Comparison of ENCODE assay signal across 22 cellular contexts in the genomic region with DNA sequence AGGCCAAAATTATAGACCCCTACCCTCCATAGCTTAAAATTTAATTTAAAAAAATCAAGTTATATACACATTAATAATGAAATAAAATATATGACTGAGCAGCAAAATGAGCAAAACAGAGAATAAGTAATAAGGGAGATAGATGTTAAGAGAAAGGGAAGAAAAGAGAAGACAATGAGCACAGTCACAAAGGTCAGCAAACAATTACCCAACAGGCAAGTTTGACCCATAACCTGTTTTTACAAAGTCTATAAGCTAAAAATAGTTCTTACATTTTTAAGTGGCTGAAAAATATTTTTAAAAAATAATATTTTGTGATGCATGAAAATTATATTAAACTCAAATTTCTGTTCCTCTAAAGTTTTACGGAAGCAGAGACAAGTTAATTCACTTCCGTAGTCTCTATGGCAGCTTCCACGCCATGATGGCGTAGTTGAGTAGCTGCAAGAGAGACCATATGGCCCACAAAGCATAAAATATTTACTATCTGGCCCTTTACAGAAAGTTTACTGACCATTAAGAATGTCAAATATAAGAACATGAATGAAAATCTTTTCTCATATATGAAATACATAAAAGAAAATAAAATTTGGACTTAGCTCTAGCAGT.
"Had no signal": no experiment of that assay in that cellular context is flagged by ENCODE, and none has a peak within 500 bp of the region (broad histone marks: within the 10 kb centered on the region; RNA-seq: fewer than 3 reads in every experiment).

No MANE protein-coding gene starts in this region.

- H3K9me3 Mint-ChIP-seq: endodermal cell; natural killer cell; neural crest cell; stimulated activated effector memory CD8-positive, alpha-beta T cell treated with anti-CD3 and anti-CD28 coated beads, Interleukin-12 subunit alpha, Interleukin-12 subunit beta, amount 100 ng/mL, for 72 hours; type B pancreatic cell had no signal

- H3K27me3 ChIP-seq: pancreas, suprapubic skin, thyroid gland had no signal

- H3K9me3 ChIP-seq: mucosa of descending colon, pancreas, suprapubic skin, thyroid gland had no signal

- H3K36me3 ChIP-seq: pancreas, thyroid gland had no signal

- H3K36me3 Mint-ChIP-seq: natural killer cell, type B pancreatic cell had no signal

- H3K4me3 ChIP-seq: coronary artery, mucosa of descending colon, pancreas, suprapubic skin, thyroid gland had no signal

- H3K27ac Mint-ChIP-seq: natural killer cell; progenitor cell of endocrine pancreas; stimulated activated effector memory CD8-positive, alpha-beta T cell treated with anti-CD3 and anti-CD28 coated beads, Interleukin-12 subunit alpha, Interleukin-12 subunit beta, amount 100 ng/mL, for 72 hours; type B pancreatic cell had no signal

- H3K27ac ChIP-seq: coronary artery, pancreas, suprapubic skin, thyroid gland had no signal

- H3K4me3 Mint-ChIP-seq: endodermal cell; natural killer cell; neural crest cell; stimulated activated effector memory CD8-positive, alpha-beta T cell treated with anti-CD3 and anti-CD28 coated beads, Interleukin-12 subunit alpha, Interleukin-12 subunit beta, amount 100 ng/mL, for 72 hours; type B pancreatic cell had no signal

- ATAC-seq: left colon; mucosa of descending colon; natural killer cell; pancreas; right cardiac atrium; stimulated activated effector memory CD8-positive, alpha-beta T cell treated with anti-CD3 and anti-CD28 coated beads, Interleukin-12 subunit alpha, Interleukin-12 subunit beta, amount 100 ng/mL, for 72 hours; stimulated activated naive CD8-positive, alpha-beta T cell treated with anti-CD3 and anti-CD28 coated beads, Interleukin-15, Interleukin-2, amounts not matched to agents 100 U/mL and 50 U/mL, for 24 hours had no signal

- H3K27me3 Mint-ChIP-seq: progenitor cell of endocrine pancreas, type B pancreatic cell had no signal

- DNase-seq: effector CD4-positive, alpha-beta T cell; endodermal cell; erythroblast; foreskin melanocyte; head of caudate nucleus; hippocampal formation; left colon; mucosa of descending colon; natural killer cell; nucleus accumbens; pancreas; right cardiac atrium; stimulated activated CD4-positive, alpha-beta T cell treated with anti-CD3 and anti-CD28 coated beads, Interleukin-4, amount 100 ng/mL, for 1 hour; stimulated activated CD8-positive, alpha-beta memory T cell treated with anti-CD3 and anti-CD28 coated beads, Interleukin-4, amount 100 ng/mL, for 48 hours; stimulated activated naive CD8-positive, alpha-beta T cell treated with anti-CD3 and anti-CD28 coated beads, Interleukin-15, Interleukin-2, amounts not matched to agents 100 U/mL and 50 U/mL, for 24 hours; thyroid gland had no signal
